ENCODE assay signal across 24 cellular contexts in genomic region chr11:107427569-107428180, GRCh38. TPM values are rescaled to one million over a fixed set of nuclear protein-coding genes. Genes with fewer than 3 reads are reported as not detected.
A peak's percentile ranks its signal among the peaks of the same experiment; 100 is the strongest.
DNase-seq lines count a peak whose midpoint lies in the region; FAIRE-seq and TF ChIP-seq lines count a peak whose summit lies in the region.
"Had no signal": no experiment of that assay in that cellular context is flagged by ENCODE, and none has a peak within 500 bp of the region (broad histone marks: within the 10 kb centered on the region; RNA-seq: fewer than 3 reads in every experiment).

No MANE protein-coding gene starts in this region.

- no peaks in the 10 kb centered on the region for H3K4me1 Mint-ChIP-seq in osteocyte (ENCODE audit: unreplicated experiment)

- TF ChIP-seq CTCF in fibroblast of mammary gland (conservative IDR thresholded peaks at IDR 0.05; ENCODE audit: control insufficient read depth, insufficient read depth, low read depth, low read length) (no peak), osteocyte (IDR thresholded peaks at IDR 0.05) (no peak), kidney (IDR thresholded peaks at IDR 0.05; ENCODE audit: borderline replicate concordance, extremely low read depth, insufficient read depth) (no peak)

- no peaks in the 10 kb centered on the region for H3K27me3 Mint-ChIP-seq in osteocyte (ENCODE audit: unreplicated experiment)
- H3K27me3 Mint-ChIP-seq: activated CD4-positive, alpha-beta memory T cell treated with anti-CD3 and anti-CD28 coated beads, Interleukin-2, amount 10 ng/mL, durations not matched to agents 7 days and 5 days had no signal

- H3K36me3 Mint-ChIP-seq in osteocyte (ENCODE audit: unreplicated experiment), result peaks cover 18% of the 10 kb centered on the region

- no peaks in the 10 kb centered on the region for H3K9me3 ChIP-seq in kidney (ENCODE audit: control insufficient read depth in 1 of 2, low read length in 2 of 2)
- H3K9me3 ChIP-seq: esophagus muscularis mucosa, prostate gland had no signal

- intact Hi-C loops in kidney (cut with DNase I), result no loop called here

- no peak overlapping the region for H3K9ac ChIP-seq in kidney (ENCODE audit: low read length in 2 of 2)

- H3K27ac ChIP-seq in kidney (ENCODE audit: low read depth in 2 of 2, low read length in 2 of 2), result no peak overlapping the region
- H3K27ac ChIP-seq: C4-2B, cardiac muscle cell, coronary artery, esophagus muscularis mucosa, prostate gland had no signal

- H3K9me3 Mint-ChIP-seq in osteocyte (ENCODE audit: unreplicated experiment), result no peaks in the 10 kb centered on the region
- H3K9me3 Mint-ChIP-seq: activated CD4-positive, alpha-beta memory T cell treated with anti-CD3 and anti-CD28 coated beads, Interleukin-2, amount 10 ng/mL, durations not matched to agents 7 days and 5 days; activated naive CD4-positive, alpha-beta T cell treated with anti-CD3 and anti-CD28 coated beads, Interleukin-2, amount 50 U/mL, for 72 hours had no signal

- no peak for FAIRE-seq in kidney (lab: Jason Lieb, UNC)
- FAIRE-seq: frontal cortex, GM12891 had no signal

- H3K4me1 ChIP-seq in kidney (ENCODE audit: control insufficient read depth in 1 of 2, insufficient read depth in 1 of 2, low read depth in 1 of 2, low read length in 2 of 2), result no peaks in the 10 kb centered on the region
- H3K4me1 ChIP-seq: esophagus muscularis mucosa, prostate gland had no signal

- H3K4me3 Mint-ChIP-seq in osteocyte (ENCODE audit: unreplicated experiment), result no peak overlapping the region
- H3K4me3 Mint-ChIP-seq: activated CD4-positive, alpha-beta memory T cell treated with anti-CD3 and anti-CD28 coated beads, Interleukin-2, amount 10 ng/mL, durations not matched to agents 7 days and 5 days had no signal

- no peak overlapping the region for H3K4me3 ChIP-seq in fibroblast of mammary gland (ENCODE audit: control insufficient read depth, low read depth, low read length)
- no peak overlapping the region for H3K4me3 ChIP-seq in kidney (ENCODE audit: low read length in 2 of 2)
- H3K4me3 ChIP-seq: cardiac muscle cell, coronary artery, esophagus muscularis mucosa, prostate gland had no signal

- no peaks in the 10 kb centered on the region for H3K36me3 ChIP-seq in kidney (ENCODE audit: control insufficient read depth in 1 of 2, insufficient read depth in 2 of 2, low read length in 2 of 2)
- H3K36me3 ChIP-seq: prostate gland had no signal

- DNase-seq in DMS53 (lab: John Stamatoyannopoulos, UW), result peak; percentile 70
- peak; percentile 39 for DNase-seq in NCI-H1417 treated with DMSO at 0.1 percent for 48 hours (lab: John Stamatoyannopoulos, UW)
- DNase-seq in UCSD-AML1 (lab: John Stamatoyannopoulos, UW; ENCODE audit: unreplicated experiment), result peak; percentile 6
- peak; percentile 6 for DNase-seq in fibroblast of mammary gland (ENCODE audit: low read depth)
- no peak for DNase-seq in SKM-1 (lab: John Stamatoyannopoulos, UW; ENCODE audit: unreplicated experiment)
- no peak for DNase-seq in osteocyte (ENCODE audit: extremely low spot score, unreplicated experiment)
- no peak for DNase-seq in kidney
- DNase-seq in mesenteric fat pad (ENCODE audit: low spot score), result no peak
- DNase-seq: activated CD4-positive, alpha-beta memory T cell treated with anti-CD3 and anti-CD28 coated beads, Interleukin-2, amount 10 ng/mL, durations not matched to agents 7 days and 5 days; activated CD4-positive, CD25-positive, alpha-beta regulatory T cell treated with anti-CD3 and anti-CD28 coated beads, Interleukin-2, amount 50 U/mL, for 72 hours; anterior cingulate cortex; EL; Karpas-422; NCI-H1694 treated with DMSO at 0.1 percent for 48 hours; stimulated activated CD4-positive, alpha-beta T cell treated with anti-CD3 and anti-CD28 coated beads, Interleukin-15, amount 100 ng/mL, for 24 hours; stimulated activated naive CD4-positive, alpha-beta T cell had no signal

- no peak overlapping the region for H3K27ac Mint-ChIP-seq in osteocyte (ENCODE audit: unreplicated experiment)
- H3K27ac Mint-ChIP-seq: activated CD4-positive, alpha-beta memory T cell treated with anti-CD3 and anti-CD28 coated beads, Interleukin-2, amount 10 ng/mL, durations not matched to agents 7 days and 5 days; activated naive CD4-positive, alpha-beta T cell treated with anti-CD3 and anti-CD28 coated beads, Interleukin-2, amount 50 U/mL, for 72 hours had no signal

RNA-seq across cellular contexts. Expression of gene CWF19L2, which starts 29.9 kb away (rescaled TPM):
- total RNA-seq in osteocyte (10.3 and 11.9 TPM in 2 replicates), kidney (19.1 TPM), mesenteric fat pad (12.2 TPM)
- polyA plus RNA-seq in kidney (ENCODE audit: insufficient read depth, low read depth, low replicate concordance), result 10.3 TPM

Comparison
In these comparisons a context has a peak if more than half of its experiments do, and no peak if none do; other contexts are left out.
1. DNase-seq: peak in DMS53 (single experiment), NCI-H1417 treated with DMSO at 0.1 percent for 48 hours (single experiment), UCSD-AML1 (single experiment) and fibroblast of mammary gland (single experiment); none in SKM-1 (single experiment), osteocyte (single experiment), kidney (single experiment) and mesenteric fat pad (single experiment).